ENCODE assay signal across 14 cellular contexts in genomic region chr14:31161274-31161673, GRCh38. TPM values are rescaled to one million over a fixed set of nuclear protein-coding genes. Genes with fewer than 3 reads are reported as not detected.
DNase-seq lines count a peak whose midpoint lies in the region; ATAC-seq and TF ChIP-seq lines count a peak whose summit lies in the region.
"Had no signal": no experiment of that assay in that cellular context is flagged by ENCODE, and none has a peak within 500 bp of the region (broad histone marks: within the 10 kb centered on the region; RNA-seq: fewer than 3 reads in every experiment).

No MANE protein-coding gene starts in this region.

- H3K9me3 ChIP-seq in gastrocnemius medialis = no peaks in the 10 kb centered on the region

- intact Hi-C loops in gastrocnemius medialis (cut with DNase I; ENCODE audit: low total_unique reads) = no loop called here

- no peak for TF ChIP-seq CTCF in C4-2B (conservative IDR thresholded peaks at IDR 0.05)
- TF ChIP-seq CTCF in GM23338 (conservative IDR thresholded peaks at IDR 0.05; ENCODE audit: low read depth in 2 of 2) = no peak
- no peak for TF ChIP-seq CTCF in VCaP (conservative IDR thresholded peaks at IDR 0.05)
- TF ChIP-seq CTCF in gastrocnemius medialis (IDR thresholded peaks at IDR 0.05 in 4 of 5, conservative IDR thresholded peaks at IDR 0.05 in 1 of 5) = no peak

- in situ Hi-C loops in gastrocnemius medialis (cut with MboI; ENCODE audit: low sequenced_read_pairs in 4 of 4) = loop anchor here in 2 of 4 donors (25.0 kb wide), 1 partner anchor 201 kb away; no protein-coding TSS in a partner anchor

- H3K4me1 ChIP-seq in GM23338 (ENCODE audit: insufficient read depth) (no peaks in the 10 kb centered on the region), gastrocnemius medialis (peaks cover 14 to 24% of the 10 kb centered on the region in 2 donors)

- no peak overlapping the region for H2AFZ ChIP-seq in GM23338

- DNase-seq in GM23338 (ENCODE audit: low spot score) (no peak), gastrocnemius medialis (no peak), putamen (ENCODE audit: low spot score) (no peak), NCI-H446 treated with DMSO at 0.1 percent for 48 hours (lab: John Stamatoyannopoulos, UW) (no peak)
- DNase-seq: ACHN; C1 segment of cervical spinal cord; CD4-positive, alpha-beta memory T cell; DMS79; EL; GDM1 had no signal

- TF ChIP-seq POLR2A in gastrocnemius medialis (IDR thresholded peaks at IDR 0.05) = no peak

- H3K4me3 Mint-ChIP-seq in GM23338 = no peak overlapping the region
- H3K4me3 Mint-ChIP-seq: B cell; CD4-positive, alpha-beta memory T cell had no signal

- H3K4me2 ChIP-seq in GM23338 = no peak overlapping the region

- H3K9me2 ChIP-seq in GM23338 (ENCODE audit: insufficient read depth) = no peaks in the 10 kb centered on the region

- ATAC-seq in GM23338 (no peak), gastrocnemius medialis (peak in 1 of 2 donors; percentile 31), HG03108 (IDR thresholded peaks at IDR 0.05; ENCODE audit: unreplicated experiment) (no peak)

- H3K36me3 Mint-ChIP-seq in GM23338 (ENCODE audit: low read depth) = peaks cover 42% of the 10 kb centered on the region

- H3K27me3 Mint-ChIP-seq in GM23338 (ENCODE audit: insufficient read depth, low read depth, poor library complexity) = peaks cover 4% of the 10 kb centered on the region
- H3K27me3 Mint-ChIP-seq: B cell; CD4-positive, alpha-beta memory T cell had no signal

- H3K36me3 ChIP-seq in GM23338 (ENCODE audit: insufficient read depth) = peaks cover 13% of the 10 kb centered on the region
- peaks cover 0 to 35% of the 10 kb centered on the region in 2 donors for H3K36me3 ChIP-seq in gastrocnemius medialis

- H3K27me3 ChIP-seq in GM23338 (ENCODE audit: insufficient read depth) = no peaks in the 10 kb centered on the region
- H3K27me3 ChIP-seq in gastrocnemius medialis = no peaks in the 10 kb centered on the region

- H3F3A ChIP-seq in GM23338 (replicated peaks; ENCODE audit: low read depth) = no peaks in the 10 kb centered on the region

- H3K27ac ChIP-seq in C4-2B (peak overlapping the region; percentile 67), GM23338 (ENCODE audit: low read depth) (0 out of 2 replicates have a peak overlapping the region, but pooled peaks have one; percentile 35), VCaP (peak overlapping the region; percentile 84; the same call in 1 of the 2 replicates), gastrocnemius medialis (peak overlapping the region; percentile 30 to 84 (median 62))

- H3K27ac Mint-ChIP-seq in GM23338 = no peak overlapping the region
- H3K27ac Mint-ChIP-seq: B cell had no signal

- no peaks in the 10 kb centered on the region for H3K9me3 Mint-ChIP-seq in GM23338
- H3K9me3 Mint-ChIP-seq: CD4-positive, alpha-beta memory T cell had no signal

- H3K79me2 ChIP-seq in GM23338 (replicated peaks; ENCODE audit: insufficient read depth) = no peaks in the 10 kb centered on the region

- H4K20me1 ChIP-seq in GM23338 (replicated peaks; ENCODE audit: insufficient read depth) = 0 out of 2 replicates have a peak, but pooled peaks cover 11% of the 10 kb centered on the region

- H3K4me3 ChIP-seq in GM23338 (no peak overlapping the region), gastrocnemius medialis (no peak overlapping the region)

- no peaks in the 10 kb centered on the region for H3K4me1 Mint-ChIP-seq in GM23338
- H3K4me1 Mint-ChIP-seq: B cell had no signal

TF ChIP-seq in GM23338, 12 proteins besides CTCF, POLR2A, EP300 and RAD21:
- TF ChIP-seq EZH2 (IDR thresholded peaks at IDR 0.05; ENCODE audit: low read depth, unreplicated experiment) (no peak), POLR2AphosphoS5 (IDR thresholded peaks at IDR 0.05; ENCODE audit: low read depth) (no peak), ZNF114 (CRISPR knock-in tag; IDR thresholded peaks at IDR 0.05) (no peak)

RNA-seq across cellular contexts. Expression of gene HECTD1, which starts 46.3 kb away (rescaled TPM):
- total RNA-seq in GM23338 (2014; rRNA removed; shearing (Covaris generic)) = 132 and 134 TPM in 2 replicates
- polyA plus RNA-seq in GM23338 (2016; fragmentation: Nextera tagmentation; extraction: Ambion mirVana) = 35.2 and 42.1 TPM in 2 replicates
- 100 to 1,000 TPM; 356 to 453 (median 420) TPM for total RNA-seq in gastrocnemius medialis
